7 cellular contexts compared by ENCODE assay signal in genomic region chr3:72152551-72153476, GRCh38.
DNase-seq lines count a peak whose midpoint lies in the region; FAIRE-seq and TF ChIP-seq lines count a peak whose summit lies in the region.

No MANE protein-coding gene starts in this region.

- intact Hi-C loops in ascending aorta (cut with DNase I): loop anchor here (5.0 kb wide), 2 partner anchors 56 to 94 kb away; no protein-coding TSS in a partner anchor
- intact Hi-C loops in kidney (cut with DNase I): no loop called here

- in situ Hi-C loops in KBM-7 (cut with MboI; ENCODE audit: low pct_unique_long_range_greater_than_20kb, low sequenced_read_pairs): no loop called here

- peak overlapping the region; percentile 41 to 44 for H3K4me3 ChIP-seq in ascending aorta
- H3K4me3 ChIP-seq in kidney (ENCODE audit: low read length in 2 of 2): peak overlapping the region; percentile 49 to 53
- H3K4me3 ChIP-seq in H7 (ENCODE audit: insufficient read depth, low read depth, low read length): no peak overlapping the region

- H3K27me3 ChIP-seq in ascending aorta: no peaks in the 10 kb centered on the region
- no peaks in the 10 kb centered on the region for H3K27me3 ChIP-seq in H7 (ENCODE audit: control insufficient read depth, insufficient read depth, low read length)

- H3K9me3 ChIP-seq in ascending aorta (no peaks in the 10 kb centered on the region), kidney (ENCODE audit: control insufficient read depth in 1 of 2, low read length in 2 of 2) (no peaks in the 10 kb centered on the region)

- H3K9ac ChIP-seq in kidney (ENCODE audit: low read length in 2 of 2): peak overlapping the region in 1 of 2 donors; percentile 13

- H3K36me3 ChIP-seq in ascending aorta: no peaks in the 10 kb centered on the region
- no peaks in the 10 kb centered on the region for H3K36me3 ChIP-seq in kidney (ENCODE audit: control insufficient read depth in 1 of 2, insufficient read depth in 2 of 2, low read length in 2 of 2)
- no peaks in the 10 kb centered on the region for H3K36me3 ChIP-seq in H7 (replicated peaks; ENCODE audit: control insufficient read depth, insufficient read depth, low read length)

- peaks cover 4 to 27% of the 10 kb centered on the region in 2 donors for H3K4me1 ChIP-seq in ascending aorta
- H3K4me1 ChIP-seq in kidney (ENCODE audit: control insufficient read depth in 1 of 2, insufficient read depth in 1 of 2, low read depth in 1 of 2, low read length in 2 of 2): peaks cover 18% of the 10 kb centered on the region in 2 donors

- H3K27ac ChIP-seq in ascending aorta (peak overlapping the region in 1 of 2 donors; percentile 69), kidney (ENCODE audit: low read depth in 2 of 2, low read length in 2 of 2) (peak overlapping the region in 1 of 2 donors; percentile 8), temporal lobe (ENCODE audit: low read depth, low read length) (peak overlapping the region; percentile 86)

- DNase-seq in NCI-H1105 (lab: John Stamatoyannopoulos, UW) (peak; percentile 86), ascending aorta (ENCODE audit: low spot score in 2 of 2) (peak in 1 of 2 donors; percentile 84), kidney (peak; percentile 80), H7 (no peak), OCI-M2 (lab: John Stamatoyannopoulos, UW; ENCODE audit: unreplicated experiment) (no peak), KBM-7 (no peak)

- TF ChIP-seq CTCF in ascending aorta (IDR thresholded peaks at IDR 0.05): no peak
- TF ChIP-seq CTCF in kidney (IDR thresholded peaks at IDR 0.05; ENCODE audit: borderline replicate concordance, extremely low read depth, insufficient read depth): no peak

- FAIRE-seq in kidney (lab: Jason Lieb, UNC): no peak

Comparison
In these comparisons a context has a peak if more than half of its experiments do, and no peak if none do; other contexts are left out.
1. DNase-seq: peak in NCI-H1105 (single experiment) and kidney (single experiment); none in H7 (single experiment), OCI-M2 (single experiment) and KBM-7 (single experiment).